ENCODE assay signal across 1 cellular context in the genomic region with DNA sequence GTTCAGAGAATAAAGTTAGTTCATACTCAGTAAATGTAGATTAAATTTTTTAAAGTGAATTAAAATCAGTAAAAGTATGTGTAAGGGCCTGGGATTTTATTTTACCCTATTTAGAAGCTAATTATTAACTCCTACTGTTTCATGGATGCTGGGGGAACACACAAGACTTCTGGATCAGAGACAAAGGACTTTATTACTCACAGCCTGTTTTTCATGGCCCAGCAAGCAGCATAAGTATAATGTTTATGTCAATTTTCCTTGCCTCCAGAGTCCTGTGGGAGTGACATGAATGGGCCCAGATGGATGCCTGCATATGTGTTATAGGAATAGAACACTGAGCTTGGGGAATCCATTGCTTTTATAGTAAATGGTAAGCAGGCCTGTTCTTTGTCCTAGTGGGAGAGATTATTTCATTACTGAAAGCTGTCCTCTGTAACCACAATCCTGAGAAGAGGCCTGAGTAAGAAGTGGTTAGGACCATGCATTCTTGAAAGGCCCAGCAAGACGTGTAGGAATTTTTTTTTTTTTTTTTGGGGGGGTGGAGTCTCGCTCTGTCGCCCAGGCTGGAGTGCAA.
TF ChIP-seq lines count a peak whose summit lies in the region.

No MANE protein-coding gene starts in this region.

TF ChIP-seq in IMR-90, 13 proteins besides CTCF, POLR2A, EP300 and RAD21:
- TF ChIP-seq BHLHE40 (IDR thresholded peaks at IDR 0.05; ENCODE audit: low read depth, low read length) = no peak
- no peak for TF ChIP-seq CEBPB (IDR thresholded peaks at IDR 0.05; ENCODE audit: low read depth, low read length)
- TF ChIP-seq, protein P1, sequence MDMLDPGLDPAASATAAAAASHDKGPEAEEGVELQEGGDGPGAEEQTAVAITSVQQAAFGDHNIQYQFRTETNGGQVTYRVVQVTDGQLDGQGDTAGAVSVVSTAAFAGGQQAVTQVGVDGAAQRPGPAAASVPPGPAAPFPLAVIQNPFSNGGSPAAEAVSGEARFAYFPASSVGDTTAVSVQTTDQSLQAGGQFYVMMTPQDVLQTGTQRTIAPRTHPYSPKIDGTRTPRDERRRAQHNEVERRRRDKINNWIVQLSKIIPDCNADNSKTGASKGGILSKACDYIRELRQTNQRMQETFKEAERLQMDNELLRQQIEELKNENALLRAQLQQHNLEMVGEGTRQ (IDR thresholded peaks at IDR 0.05; ENCODE audit: low read depth, low read length) = no peak
- no peak for TF ChIP-seq MAFK (IDR thresholded peaks at IDR 0.05; ENCODE audit: low read depth, low read length)
- TF ChIP-seq NFE2L2 (IDR thresholded peaks at IDR 0.05; ENCODE audit: low read depth, low read length) = no peak
- TF ChIP-seq CHD1 (IDR thresholded peaks at IDR 0.05; ENCODE audit: low read depth, low read length) = no peak
- no peak for TF ChIP-seq MAZ (IDR thresholded peaks at IDR 0.05; ENCODE audit: borderline replicate concordance, low read depth, low read length)
- no peak for TF ChIP-seq MXI1 (IDR thresholded peaks at IDR 0.05; ENCODE audit: borderline replicate concordance, low read depth, low read length)
- no peak for TF ChIP-seq FOS (IDR thresholded peaks at IDR 0.05; ENCODE audit: low read depth, low read length)
